ENCODE assay signal across 33 cellular contexts in the genomic region with DNA sequence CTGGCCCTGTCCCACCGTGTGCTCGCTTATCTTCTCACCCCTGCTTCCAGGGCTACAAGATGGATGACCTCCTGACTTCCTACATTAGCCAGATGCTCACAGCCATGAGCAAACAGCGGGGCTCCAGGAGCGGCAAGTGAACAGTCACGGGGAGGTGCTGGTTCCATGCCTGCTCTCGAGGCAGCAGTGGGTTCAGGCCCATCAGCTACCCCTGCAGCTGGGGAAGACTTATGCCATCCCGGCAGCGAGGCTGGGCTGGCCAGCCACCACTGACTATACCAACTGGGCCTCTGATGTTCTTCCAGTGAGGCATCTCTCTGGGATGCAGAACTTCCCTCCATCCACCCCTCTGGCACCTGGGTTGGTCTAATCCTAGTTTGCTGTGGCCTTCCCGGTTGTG.
"Had no signal": no experiment of that assay in that cellular context is flagged by ENCODE, and none has a peak within 500 bp of the region (broad histone marks: within the 10 kb centered on the region; RNA-seq: fewer than 3 reads in every experiment).

No MANE protein-coding gene starts in this region.

- ATAC-seq: activated CD8-positive, alpha-beta memory T cell treated with anti-CD3 and anti-CD28 coated beads, Interleukin-2, amount 10 ng/mL, durations not matched to agents 7 days and 5 days; activated CD8-positive, alpha-beta T cell treated with anti-CD3 and anti-CD28 coated beads, Interleukin-2, amount 10 ng/mL, durations not matched to agents 7 days and 5 days; activated naive CD4-positive, alpha-beta T cell treated with anti-CD3 and anti-CD28 coated beads, Interleukin-2, amount 50 U/mL, for 72 hours; activated T-cell treated with anti-CD3 and anti-CD28 coated beads, Interleukin-2, amount 50 U/mL, for 72 hours; body of pancreas; T-helper 17 cell had no signal

- H3K9me3 Mint-ChIP-seq: activated CD4-positive, alpha-beta T cell treated with anti-CD3 and anti-CD28 coated beads, Interleukin-2, amount 10 ng/mL, durations not matched to agents 7 days and 5 days; activated naive CD4-positive, alpha-beta T cell treated with anti-CD3 and anti-CD28 coated beads, Interleukin-2, amount 10 ng/mL, durations not matched to agents 7 days and 5 days; activated naive CD4-positive, alpha-beta T cell treated with anti-CD3 and anti-CD28 coated beads, Interleukin-2, amount 50 U/mL, for 72 hours; activated T-cell treated with anti-CD3 and anti-CD28 coated beads, Interleukin-2, amount 50 U/mL, for 24 hours; activated T-cell treated with anti-CD3 and anti-CD28 coated beads, Interleukin-2, amount 50 U/mL, for 72 hours; T-helper 2 cell treated with Interferon-gamma antibody and Interleukin-4, amounts not matched to agents 5 μg/mL and 100 μg/mL, for 36 hours had no signal

- H3K4me3 ChIP-seq: adrenal gland, body of pancreas, cardiac muscle cell, colonic mucosa had no signal

- H3K36me3 ChIP-seq: cardiac muscle cell, colonic mucosa had no signal

- H3K36me3 Mint-ChIP-seq: activated CD8-positive, alpha-beta memory T cell treated with anti-CD3 and anti-CD28 coated beads, Interleukin-2, amount 10 ng/mL, durations not matched to agents 7 days and 5 days; activated naive CD4-positive, alpha-beta T cell treated with anti-CD3 and anti-CD28 coated beads, Interleukin-2, amount 10 ng/mL, durations not matched to agents 7 days and 5 days; activated naive CD4-positive, alpha-beta T cell treated with anti-CD3 and anti-CD28 coated beads, Interleukin-2, amount 50 U/mL, for 72 hours had no signal

- H3K27me3 Mint-ChIP-seq: activated naive CD4-positive, alpha-beta T cell treated with anti-CD3 and anti-CD28 coated beads, Interleukin-2, amount 10 ng/mL, durations not matched to agents 7 days and 5 days had no signal

- H3K4me1 Mint-ChIP-seq: activated CD4-positive, alpha-beta T cell treated with anti-CD3 and anti-CD28 coated beads, Interleukin-2, amount 10 ng/mL, durations not matched to agents 7 days and 5 days; activated CD8-positive, alpha-beta memory T cell treated with anti-CD3 and anti-CD28 coated beads, Interleukin-2, amount 10 ng/mL, durations not matched to agents 7 days and 5 days; activated naive CD4-positive, alpha-beta T cell treated with anti-CD3 and anti-CD28 coated beads, Interleukin-2, amount 10 ng/mL, durations not matched to agents 7 days and 5 days; T-helper 17 cell had no signal

- H3K27me3 ChIP-seq: adrenal gland, body of pancreas, cardiac muscle cell, colonic mucosa had no signal

- FAIRE-seq: endometrium, endothelial cell of umbilical vein, frontal cortex had no signal

- H3K4me3 Mint-ChIP-seq: activated CD4-positive, alpha-beta T cell treated with anti-CD3 and anti-CD28 coated beads, Interleukin-2, amount 10 ng/mL, durations not matched to agents 7 days and 5 days; activated CD8-positive, alpha-beta memory T cell treated with anti-CD3 and anti-CD28 coated beads, Interleukin-2, amount 10 ng/mL, durations not matched to agents 7 days and 5 days; activated CD8-positive, alpha-beta T cell treated with anti-CD3 and anti-CD28 coated beads, Interleukin-2, amount 10 ng/mL, durations not matched to agents 7 days and 5 days; activated naive CD4-positive, alpha-beta T cell treated with anti-CD3 and anti-CD28 coated beads, Interleukin-2, amount 10 ng/mL, durations not matched to agents 7 days and 5 days; activated T-cell treated with anti-CD3 and anti-CD28 coated beads, Interleukin-2, amount 50 U/mL, for 24 hours; activated T-cell treated with anti-CD3 and anti-CD28 coated beads, Interleukin-2, amount 50 U/mL, for 72 hours; T-helper 17 cell; T-helper 2 cell treated with Interferon-gamma antibody and Interleukin-4, amounts not matched to agents 5 μg/mL and 100 μg/mL, for 36 hours had no signal

- H3K27ac Mint-ChIP-seq: activated CD4-positive, alpha-beta T cell treated with anti-CD3 and anti-CD28 coated beads, Interleukin-2, amount 10 ng/mL, durations not matched to agents 7 days and 5 days; activated CD8-positive, alpha-beta memory T cell treated with anti-CD3 and anti-CD28 coated beads, Interleukin-2, amount 10 ng/mL, durations not matched to agents 7 days and 5 days; activated CD8-positive, alpha-beta T cell treated with anti-CD3 and anti-CD28 coated beads, Interleukin-2, amount 10 ng/mL, durations not matched to agents 7 days and 5 days; activated naive CD4-positive, alpha-beta T cell treated with anti-CD3 and anti-CD28 coated beads, Interleukin-2, amount 10 ng/mL, durations not matched to agents 7 days and 5 days; activated naive CD4-positive, alpha-beta T cell treated with anti-CD3 and anti-CD28 coated beads, Interleukin-2, amount 50 U/mL, for 72 hours; activated T-cell treated with anti-CD3 and anti-CD28 coated beads, Interleukin-2, amount 50 U/mL, for 24 hours; activated T-cell treated with anti-CD3 and anti-CD28 coated beads, Interleukin-2, amount 50 U/mL, for 72 hours; T-helper 17 cell; T-helper 2 cell treated with Interferon-gamma antibody and Interleukin-4, amounts not matched to agents 5 μg/mL and 100 μg/mL, for 36 hours had no signal

- DNase-seq: activated CD4-positive, alpha-beta T cell treated with anti-CD3 and anti-CD28 coated beads for 1 hour; activated CD4-positive, alpha-beta T cell treated with anti-CD3 and anti-CD28 coated beads for 4 hours; activated CD4-positive, alpha-beta T cell treated with anti-CD3 and anti-CD28 coated beads, Interleukin-2, amount 10 ng/mL, durations not matched to agents 7 days and 5 days; activated CD4-positive, alpha-beta T cell treated with anti-CD3 and anti-CD28 coated beads, Interleukin-2, amount 50 U/mL, for 4 hours; activated CD4-positive, CD25-positive, alpha-beta regulatory T cell; activated CD8-positive, alpha-beta memory T cell treated with anti-CD3 and anti-CD28 coated beads, Interleukin-2, amount 10 ng/mL, durations not matched to agents 7 days and 5 days; activated CD8-positive, alpha-beta memory T cell treated with anti-CD3 and anti-CD28 coated beads, Interleukin-2, amount 50 U/mL, for 4 hours; activated CD8-positive, alpha-beta T cell treated with anti-CD3 and anti-CD28 coated beads, Interleukin-2, amount 10 ng/mL, durations not matched to agents 7 days and 5 days; activated gamma-delta T cell; activated naive CD4-positive, alpha-beta T cell; activated naive CD4-positive, alpha-beta T cell treated with anti-CD3 and anti-CD28 coated beads, Interleukin-2, amount 10 ng/mL, durations not matched to agents 7 days and 5 days; activated T-cell treated with anti-CD3 and anti-CD28 coated beads, Interleukin-2, amount 50 U/mL, for 24 hours; activated T-cell treated with anti-CD3 and anti-CD28 coated beads, Interleukin-2, amount 50 U/mL, for 72 hours; adrenal gland; amygdala; aorta; body of pancreas; central memory CD4-positive, alpha-beta T cell; cerebellar nuclear complex; colonic mucosa; effector CD8-positive, alpha-beta T cell; foreskin fibroblast; head of caudate nucleus; hypothalamus; T-helper 1 cell; T-helper 17 cell; T1000 had no signal
